19 cellular contexts compared by ENCODE assay signal in genomic region chr7:45077579-45077978, GRCh38.
"Had no signal": no experiment of that assay in that cellular context is flagged by ENCODE, and none has a peak within 500 bp of the region (broad histone marks: within the 10 kb centered on the region; RNA-seq: fewer than 3 reads in every experiment).

No MANE protein-coding gene starts in this region.

- H3K27me3 Mint-ChIP-seq: activated CD4-positive, alpha-beta T cell treated with anti-CD3 and anti-CD28 coated beads, Interleukin-2, amount 10 ng/mL, durations not matched to agents 24 days and 14 days; activated naive CD4-positive, alpha-beta T cell treated with anti-CD3 and anti-CD28 coated beads, Interleukin-2, amount 50 U/mL, for 24 hours had no signal

- H3K4me3 ChIP-seq: body of pancreas, cardiac muscle cell, left ventricle myocardium inferior, right lobe of liver, skin epidermis, upper lobe of left lung had no signal

- H3K9me3 ChIP-seq: body of pancreas, left ventricle myocardium inferior, right lobe of liver, upper lobe of left lung had no signal

- ATAC-seq: activated CD4-positive, CD25-positive, alpha-beta regulatory T cell treated with anti-CD3 and anti-CD28 coated beads, Interleukin-2, amount 50 U/mL, for 24 hours; activated CD8-positive, alpha-beta T cell treated with anti-CD3 and anti-CD28 coated beads, Interleukin-2, amount 10 ng/mL, durations not matched to agents 7 days and 5 days; body of pancreas; foreskin keratinocyte; right lobe of liver had no signal

- H3K27ac ChIP-seq: body of pancreas, cardiac muscle cell, foreskin keratinocyte, left ventricle myocardium inferior, parathyroid adenoma, right lobe of liver, skin epidermis, upper lobe of left lung had no signal

- DNase-seq: activated CD8-positive, alpha-beta T cell treated with anti-CD3 and anti-CD28 coated beads, Interleukin-2, amount 10 ng/mL, durations not matched to agents 7 days and 5 days; activated gamma-delta T cell; activated T-cell treated with anti-CD3 and anti-CD28 coated beads, Interleukin-2, amount 50 U/mL, for 48 hours; anterior cingulate cortex; body of pancreas; effector CD4-positive, alpha-beta T cell; foreskin keratinocyte; kidney glomerular epithelial cell; left ventricle myocardium inferior; mammary epithelial cell; right lobe of liver; stimulated activated CD4-positive, alpha-beta T cell treated with anti-CD3 and anti-CD28 coated beads, Interleukin-1b, Interleukin-23, amount 100 ng/mL, for 48 hours; upper lobe of left lung had no signal

- H3K4me3 Mint-ChIP-seq: activated CD4-positive, alpha-beta T cell treated with anti-CD3 and anti-CD28 coated beads, Interleukin-2, amount 10 ng/mL, durations not matched to agents 24 days and 14 days; activated CD8-positive, alpha-beta T cell treated with anti-CD3 and anti-CD28 coated beads, Interleukin-2, amount 10 ng/mL, durations not matched to agents 7 days and 5 days; activated naive CD4-positive, alpha-beta T cell treated with anti-CD3 and anti-CD28 coated beads, Interleukin-2, amount 50 U/mL, for 24 hours had no signal

- H3K27ac Mint-ChIP-seq: activated CD8-positive, alpha-beta T cell treated with anti-CD3 and anti-CD28 coated beads, Interleukin-2, amount 10 ng/mL, durations not matched to agents 7 days and 5 days had no signal

- H3K4me1 ChIP-seq: body of pancreas, foreskin keratinocyte, parathyroid adenoma, right lobe of liver, upper lobe of left lung had no signal

- H3K27me3 ChIP-seq: body of pancreas, cardiac muscle cell, foreskin keratinocyte, right lobe of liver, upper lobe of left lung had no signal
